In genomic region chr2:85540131-85540587, GRCh38 we compare ENCODE assay signal across 8 cellular contexts. TPM values are rescaled to one million over a fixed set of nuclear protein-coding genes. Genes with fewer than 3 reads are reported as not detected.
DNase-seq lines count a peak whose midpoint lies in the region; ATAC-seq and TF ChIP-seq lines count a peak whose summit lies in the region.

No MANE protein-coding gene starts in this region.

- TF ChIP-seq CTCF in Caco-2 (IDR thresholded peaks at IDR 0.05; ENCODE audit: insufficient read depth in 1 of 2, low read depth in 1 of 2, low read length in 1 of 2, severe bottlenecking in 1 of 2, unreplicated experiment in 1 of 2) (no peak), coronary artery (IDR thresholded peaks at IDR 0.05) (no peak), natural killer cell (IDR thresholded peaks at IDR 0.05) (no peak)

- H3K9me3 Mint-ChIP-seq in Caco-2 (ENCODE audit: unreplicated experiment) = no peaks in the 10 kb centered on the region
- H3K9me3 Mint-ChIP-seq in natural killer cell = no peaks in the 10 kb centered on the region

- peaks cover 6% of the 10 kb centered on the region for H3K4me1 ChIP-seq in Caco-2

- no peak for ATAC-seq in natural killer cell
- no peak for ATAC-seq in GM21528 (IDR thresholded peaks at IDR 0.05; ENCODE audit: low FRiP score, unreplicated experiment)
- ATAC-seq in GM21576 (IDR thresholded peaks at IDR 0.05; ENCODE audit: unreplicated experiment) = no peak

- no peaks in the 10 kb centered on the region for H3K27me3 ChIP-seq in Caco-2 (replicated peaks; ENCODE audit: control insufficient read depth, insufficient read depth, low read length)

- intact Hi-C loops in Caco-2 (cut with micrococcal nuclease; ENCODE audit: unreplicated experiment) (no loop called here), natural killer cell (cut with micrococcal nuclease) (no loop called here)

- no peaks in the 10 kb centered on the region for H3K9me3 ChIP-seq in Caco-2

- H3K4me1 Mint-ChIP-seq in Caco-2 (ENCODE audit: low read depth, unreplicated experiment) = peaks cover 40% of the 10 kb centered on the region
- H3K4me1 Mint-ChIP-seq in natural killer cell = peaks cover 38 to 47% of the 10 kb centered on the region in 2 donors

- peaks cover 2% of the 10 kb centered on the region; the same call in 1 of the 2 replicates for H3K36me3 ChIP-seq in Caco-2 (ENCODE audit: control insufficient read depth, insufficient read depth, low read length)

- H3K36me3 Mint-ChIP-seq in Caco-2 (ENCODE audit: insufficient read depth, unreplicated experiment) (peaks cover 75% of the 10 kb centered on the region), natural killer cell (peaks cover 30% of the 10 kb centered on the region)

- H3K27ac ChIP-seq in coronary artery = peak overlapping the region; percentile 97 to 100

- CTCF ChIA-PET in Caco-2 (lab: Charles Lee) = interaction anchor here (1.2 to 2.5 kb wide), 3 partner anchors 9 to 119 kb away, joined by 4 to 32 read pairs (median 25); no protein-coding TSS in a partner anchor

- H3K27me3 Mint-ChIP-seq in Caco-2 (ENCODE audit: insufficient read depth, unreplicated experiment) = no peaks in the 10 kb centered on the region
- no peaks in the 10 kb centered on the region for H3K27me3 Mint-ChIP-seq in natural killer cell (ENCODE audit: low read depth in 2 of 2)

- POLR2A ChIA-PET in Caco-2 (lab: Charles Lee) = interaction anchor here (0.5 to 4.7 kb wide), 5 partner anchors 11 to 522 kb away, joined by 3 to 73 read pairs (median 10); partner anchors contain the start of genes C2orf68 and SH2D6

- H3K27ac Mint-ChIP-seq in Caco-2 (ENCODE audit: unreplicated experiment) (peak overlapping the region; percentile 99), natural killer cell (peak overlapping the region; percentile 89 to 90)

- no peak for DNase-seq in Caco-2
- DNase-seq in MV-4-11 (lab: John Stamatoyannopoulos, UW) = peak; percentile 36
- DNase-seq in coronary artery (ENCODE audit: low spot score) = no peak
- no peak for DNase-seq in natural killer cell
- no peak for DNase-seq in EL
- no peak for DNase-seq in NCI-H226

- H3K4me3 Mint-ChIP-seq in Caco-2 (ENCODE audit: unreplicated experiment) (peak overlapping the region; percentile 97), natural killer cell (peak overlapping the region; percentile 95)

- H3K4me3 ChIP-seq in Caco-2 (ENCODE audit: low read depth, low read length) (peak overlapping the region; percentile 98), coronary artery (peak overlapping the region; percentile 91)

- BruUV-seq in Caco-2 (replicated peaks; lab: Mats Ljungman, UMichigan) = TSS peak; percentile 22

RNA-seq across cellular contexts. Expression of gene MAT2A, which starts 1.2 kb away (rescaled TPM):
- total RNA-seq in Caco-2 (2022) (217 and 250 TPM in 2 replicates), natural killer cell (100 to 1,000 TPM; 116 to 141 (median 135) TPM)

RNA-seq across cellular contexts. Expression of gene GGCX, which starts 21.1 kb away (rescaled TPM):
- total RNA-seq in Caco-2 (2022) (85.1 and 96.8 TPM in 2 replicates), natural killer cell (10 to 100 TPM; 21.3 to 21.7 (median 21.4) TPM)

RNA-seq across cellular contexts. Expression of gene VAMP8, which starts 37.2 kb away (rescaled TPM):
- total RNA-seq in Caco-2 (2022) = 82.9 and 85.5 TPM in 2 replicates
- 100 to 1,000 TPM; 105 to 116 (median 111) TPM for total RNA-seq in natural killer cell

RNA-seq across cellular contexts. Expression of gene VAMP5, which starts 44.1 kb away (rescaled TPM):
- total RNA-seq in Caco-2 (2022) (11.0 and 15.1 TPM in 2 replicates), natural killer cell (10 to 100 TPM; 35.0 to 50.7 (median 36.7) TPM)

RNA-seq across cellular contexts. Expression of gene RNF181, which starts 55.4 kb away (rescaled TPM):
- total RNA-seq in Caco-2 (2022) (113 and 123 TPM in 2 replicates), natural killer cell (10 to 100 TPM; 65.0 to 75.0 (median 66.7) TPM)
